In the genomic region with DNA sequence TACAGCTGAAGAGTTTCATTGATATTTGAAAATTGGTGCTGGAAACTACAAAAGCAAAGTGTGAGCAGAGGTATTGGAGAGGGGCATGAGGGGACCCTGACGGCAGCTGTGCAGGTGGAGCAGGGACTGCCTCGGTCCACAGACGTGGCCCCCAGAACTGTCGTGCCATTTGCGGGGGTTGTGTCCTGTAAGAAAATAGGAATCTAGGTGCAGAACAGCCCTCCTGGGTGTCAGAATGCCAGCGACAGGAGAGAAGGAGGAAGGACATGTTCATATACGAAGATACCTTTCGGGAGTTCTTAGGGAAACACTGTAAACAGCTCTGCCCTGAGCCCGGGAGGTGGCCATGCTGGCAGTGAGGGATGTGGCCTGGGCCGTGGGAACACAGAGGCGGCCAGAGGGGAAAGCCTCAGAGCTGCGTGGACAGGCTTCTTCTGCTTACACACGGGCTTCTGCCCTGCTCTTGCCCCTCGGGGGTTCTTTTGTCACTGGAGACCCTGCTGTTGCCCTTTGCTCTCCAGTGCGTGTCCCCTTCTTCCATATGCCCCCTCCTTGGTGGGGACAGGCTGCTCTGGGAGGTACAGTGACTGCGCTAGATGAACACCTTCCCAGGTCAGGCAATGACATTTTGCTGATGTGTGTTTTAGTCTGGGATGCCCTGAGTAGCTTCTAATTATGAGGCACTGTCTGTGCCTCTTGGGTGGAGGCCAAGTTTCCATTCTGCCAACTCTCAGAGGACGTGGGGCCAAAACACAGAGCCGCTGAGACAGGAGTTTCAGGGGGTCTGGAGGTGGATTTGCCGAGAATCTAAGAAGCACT, we compare ENCODE assay signal across 11 cellular contexts.
DNase-seq lines count a peak whose midpoint lies in the region; ATAC-seq and TF ChIP-seq lines count a peak whose summit lies in the region.
"Had no signal": no experiment of that assay in that cellular context is flagged by ENCODE, and none has a peak within 500 bp of the region (broad histone marks: within the 10 kb centered on the region; RNA-seq: fewer than 3 reads in every experiment).

No MANE protein-coding gene starts in this region.

- no peak overlapping the region for H4K8ac ChIP-seq in mesendoderm (ENCODE audit: low read depth, low read length)

- H3K23ac ChIP-seq in mesendoderm (ENCODE audit: low read length) = no peak overlapping the region

- DNase-seq in NCI-H2227 (lab: John Stamatoyannopoulos, UW; ENCODE audit: unreplicated experiment) (peak; percentile 44), activated gamma-delta T cell (lab: John Stamatoyannopoulos, UW) (no peak), mesendoderm (no peak), lower leg skin (ENCODE audit: low spot score in 2 of 2) (no peak)
- DNase-seq: Kasumi-1 had no signal

- peak overlapping the region in 3 of 11 experiments; percentile 26 to 50 (median 40); a peak in 5 of 22 replicates for H3K9ac ChIP-seq in BLaER1 treated with 17β-estradiol and CSF1 and Interleukin-3, amounts not matched to agents 10 nM and 100 nM
- H3K9ac ChIP-seq in mesendoderm (ENCODE audit: low read length) = no peak overlapping the region

- H3K36me3 Mint-ChIP-seq in nephron (ENCODE audit: low read depth) = peaks cover 5% of the 10 kb centered on the region

- peaks cover 13% of the 10 kb centered on the region for H3K27me3 Mint-ChIP-seq in nephron (ENCODE audit: low read depth)
- H3K27me3 Mint-ChIP-seq: memory B cell had no signal

- H2AK5ac ChIP-seq in mesendoderm (ENCODE audit: low read length) = no peak overlapping the region

- peaks cover 0 to 61% (median 0%) of the 10 kb centered on the region in 11 experiments; a peak in 7 of 22 replicates for H3K36me3 ChIP-seq in BLaER1 treated with 17β-estradiol and CSF1 and Interleukin-3, amounts not matched to agents 10 nM and 100 nM
- H3K36me3 ChIP-seq in ectodermal cell (ENCODE audit: control insufficient read depth, insufficient read depth, low read length) (no peaks in the 10 kb centered on the region), mesendoderm (ENCODE audit: control insufficient read depth, insufficient read depth, low read length) (no peaks in the 10 kb centered on the region)

- 37 to 39% methylated on average over 19 of the region's 19 CpGs for WGBS in ectodermal cell, 2 experiments
- no CpG with 5 or more reads among the region's 19 CpGs for WGBS in mesendoderm (ENCODE audit: extremely low coverage, insufficient coverage, low lambda C conversion rate)
- WGBS in lower leg skin, 2 donors = 61 to 64% methylated on average over 18 to 19 of the region's 19 CpGs

- no peak overlapping the region for H4K5ac ChIP-seq in mesendoderm (ENCODE audit: low read length)

- no peak overlapping the region for H3K4ac ChIP-seq in mesendoderm (ENCODE audit: low read depth, low read length)

- intact Hi-C loops in lower leg skin (cut with DNase I; ENCODE audit: low total_unique reads) = no loop called here

- H3K18ac ChIP-seq in mesendoderm (ENCODE audit: low read length) = no peak overlapping the region

- no peaks in the 10 kb centered on the region for H3K79me1 ChIP-seq in mesendoderm (ENCODE audit: low read length)

- H3K56ac ChIP-seq in mesendoderm (ENCODE audit: low read length) = no peak overlapping the region

- no peak for TF ChIP-seq POLR2A in lower leg skin (IDR thresholded peaks at IDR 0.05)

- no peaks in the 10 kb centered on the region for H3K9me3 Mint-ChIP-seq in nephron

- H3K4me3 ChIP-seq in BLaER1 treated with 17β-estradiol and CSF1 and Interleukin-3, amounts not matched to agents 10 nM and 100 nM = no peak overlapping the region
- H3K4me3 ChIP-seq in ectodermal cell (ENCODE audit: insufficient read depth, low read depth, low read length) = no peak overlapping the region
- H3K4me3 ChIP-seq in mesendoderm (ENCODE audit: low read length) = no peak overlapping the region
- H3K4me3 ChIP-seq in lower leg skin (ENCODE audit: low read depth, poor library complexity, severe bottlenecking) = no peak overlapping the region

- no peak overlapping the region for H2BK15ac ChIP-seq in mesendoderm (replicated peaks; ENCODE audit: low read depth)

- no peak overlapping the region for H2BK120ac ChIP-seq in mesendoderm (ENCODE audit: low read depth, low read length)

- no peak for TF ChIP-seq CTCF in nephron (IDR thresholded peaks at IDR 0.05; ENCODE audit: unreplicated experiment in 3 of 3)
- TF ChIP-seq CTCF in lower leg skin (IDR thresholded peaks at IDR 0.05) = no peak

- peaks cover 10 to 29% (median 13%) of the 10 kb centered on the region in 10 experiments for H3K4me1 ChIP-seq in BLaER1 treated with 17β-estradiol and CSF1 and Interleukin-3, amounts not matched to agents 10 nM and 100 nM
- H3K4me1 ChIP-seq in ectodermal cell (ENCODE audit: control insufficient read depth, insufficient read depth, low read length) = peaks cover 29% of the 10 kb centered on the region
- peaks cover 4% of the 10 kb centered on the region for H3K4me1 ChIP-seq in mesendoderm (ENCODE audit: control insufficient read depth, low read depth, low read length)

- H4K20me1 ChIP-seq in BLaER1 treated with 17β-estradiol and CSF1 and Interleukin-3, amounts not matched to agents 10 nM and 100 nM = peaks cover 0 to 14% (median 0%) of the 10 kb centered on the region in 11 experiments; a peak in 3 of 22 replicates

- H3K27me3 ChIP-seq in BLaER1 treated with 17β-estradiol and CSF1 and Interleukin-3, amounts not matched to agents 10 nM and 100 nM = no peaks in the 10 kb centered on the region
- H3K27me3 ChIP-seq in ectodermal cell (ENCODE audit: control insufficient read depth, insufficient read depth, low read length, poor library complexity, severe bottlenecking) = no peaks in the 10 kb centered on the region
- H3K27me3 ChIP-seq in mesendoderm (ENCODE audit: insufficient read depth, low read length, poor library complexity) = no peaks in the 10 kb centered on the region

- peak overlapping the region in 2 of 11 experiments; percentile 21 to 31; a peak in 3 of 22 replicates for H3K27ac ChIP-seq in BLaER1 treated with 17β-estradiol and CSF1 and Interleukin-3, amounts not matched to agents 10 nM and 100 nM
- H3K27ac ChIP-seq in ectodermal cell (ENCODE audit: insufficient read depth, low read depth, low read length, poor library complexity, severe bottlenecking) (peak overlapping the region; percentile 3), mesendoderm (ENCODE audit: low read depth, low read length) (no peak overlapping the region)

- ATAC-seq in HG03095 (IDR thresholded peaks at IDR 0.05; ENCODE audit: unreplicated experiment) = no peak
- ATAC-seq: activated CD4-positive, CD25-positive, alpha-beta regulatory T cell treated with anti-CD3 and anti-CD28 coated beads, Interleukin-2, amount 50 U/mL, for 24 hours had no signal

- peak overlapping the region; percentile 66 to 80 (median 67) for H3K27ac Mint-ChIP-seq in nephron
- H3K27ac Mint-ChIP-seq: memory B cell had no signal

- peaks cover 0 to 6% (median 0%) of the 10 kb centered on the region in 11 experiments; a peak in 4 of 22 replicates for H3K9me3 ChIP-seq in BLaER1 treated with 17β-estradiol and CSF1 and Interleukin-3, amounts not matched to agents 10 nM and 100 nM (replicated peaks in 1 of 11)
- H3K9me3 ChIP-seq in ectodermal cell (ENCODE audit: control insufficient read depth, low read length) = no peaks in the 10 kb centered on the region

- peak overlapping the region in 1 of 3 experiments; percentile 16 for H3K4me3 Mint-ChIP-seq in nephron
- H3K4me3 Mint-ChIP-seq: memory B cell had no signal

- H3K4me2 ChIP-seq in BLaER1 treated with 17β-estradiol and CSF1 and Interleukin-3, amounts not matched to agents 10 nM and 100 nM = peak overlapping the region; percentile 31 to 71 (median 55)
- no peak overlapping the region for H3K4me2 ChIP-seq in mesendoderm (ENCODE audit: low read length)

- H2BK5ac ChIP-seq in mesendoderm (ENCODE audit: low read length) = no peak overlapping the region

- H3K79me2 ChIP-seq in mesendoderm (ENCODE audit: control insufficient read depth, insufficient read depth, low read length) = no peaks in the 10 kb centered on the region

- H3K4me1 Mint-ChIP-seq in nephron = peaks cover 30% of the 10 kb centered on the region
